In genomic region chr4:6663596-6664393, GRCh38 we compare ENCODE assay signal across 1 cellular context.
A peak's percentile ranks its signal among the peaks of the same experiment; 100 is the strongest.
TF ChIP-seq lines count a peak whose summit lies in the region.

No MANE protein-coding gene starts in this region.

TF ChIP-seq in GM12878, 131 proteins besides CTCF, POLR2A, EP300 and RAD21:
- TF ChIP-seq SRF (IDR thresholded peaks at IDR 0.05; ENCODE audit: low read depth in 2 of 2, low read length in 2 of 2) (no peak), SUZ12 (IDR thresholded peaks at IDR 0.05; ENCODE audit: unreplicated experiment) (peak; percentile 69), YY1 (IDR thresholded peaks at IDR 0.05; ENCODE audit: low read depth, low read length) (no peak), HCFC1 (IDR thresholded peaks at IDR 0.05; ENCODE audit: low read length) (no peak)
